ENCODE assay signal across 8 cellular contexts in genomic region chr1:223771469-223771813, GRCh38. TPM values are rescaled to one million over a fixed set of nuclear protein-coding genes. Genes with fewer than 3 reads are reported as not detected.
DNase-seq lines count a peak whose midpoint lies in the region; ATAC-seq and TF ChIP-seq lines count a peak whose summit lies in the region.

No MANE protein-coding gene starts in this region.

- peak overlapping the region; percentile 22 to 89 (median 88) for H3K27ac Mint-ChIP-seq in CD4-positive, CD25-positive, alpha-beta regulatory T cell
- peak overlapping the region; percentile 25 for H3K27ac Mint-ChIP-seq in neural progenitor cell

- H3K9ac ChIP-seq in neural progenitor cell: no peak overlapping the region

- no peaks in the 10 kb centered on the region for H3K79me2 ChIP-seq in neural progenitor cell (ENCODE audit: low read depth)

- ATAC-seq in CD4-positive, CD25-positive, alpha-beta regulatory T cell (ENCODE audit: low read depth in 2 of 2): no peak
- peak; percentile 43 for ATAC-seq in HG03558 (IDR thresholded peaks at IDR 0.05; ENCODE audit: extremely low read depth, unreplicated experiment)

- H3K9me3 ChIP-seq in CD4-positive, CD25-positive, alpha-beta regulatory T cell (ENCODE audit: control insufficient read depth in 2 of 2, low read length in 2 of 2): no peaks in the 10 kb centered on the region
- no peaks in the 10 kb centered on the region for H3K9me3 ChIP-seq in neural progenitor cell (ENCODE audit: low read depth)

- H3K27me3 ChIP-seq in CD4-positive, CD25-positive, alpha-beta regulatory T cell (ENCODE audit: control insufficient read depth, insufficient read depth, low read length): no peaks in the 10 kb centered on the region
- no peaks in the 10 kb centered on the region for H3K27me3 ChIP-seq in neural progenitor cell

- TF ChIP-seq CTCF in neural progenitor cell (IDR thresholded peaks at IDR 0.05): no peak
- no peak for TF ChIP-seq CTCF in GM10248 (IDR thresholded peaks at IDR 0.05; ENCODE audit: control extremely low read depth, extremely low read depth, low read depth, missing control alignments)

- no peak overlapping the region for H3K27ac ChIP-seq in CD4-positive, CD25-positive, alpha-beta regulatory T cell (ENCODE audit: insufficient read depth, low read length, poor library complexity, severe bottlenecking)
- H3K27ac ChIP-seq in cingulate gyrus (ENCODE audit: low read depth, low read length) (peak overlapping the region; percentile 62), neural progenitor cell (no peak overlapping the region)

- peaks cover 6% of the 10 kb centered on the region for H3K4me1 ChIP-seq in CD4-positive, CD25-positive, alpha-beta regulatory T cell (ENCODE audit: control insufficient read depth, insufficient read depth, low read length, poor library complexity, severe bottlenecking)
- peaks cover 13% of the 10 kb centered on the region for H3K4me1 ChIP-seq in neural progenitor cell

- H3K9me3 Mint-ChIP-seq in CD4-positive, CD25-positive, alpha-beta regulatory T cell: no peaks in the 10 kb centered on the region
- peaks cover 3% of the 10 kb centered on the region for H3K9me3 Mint-ChIP-seq in neural progenitor cell

- peaks cover 44% of the 10 kb centered on the region for H3K36me3 Mint-ChIP-seq in CD4-positive, CD25-positive, alpha-beta regulatory T cell
- H3K36me3 Mint-ChIP-seq in neural progenitor cell: peaks cover 49% of the 10 kb centered on the region

- CTCF ChIA-PET in GM10248 (lab: Yijun Ruan, JAX): interaction anchor here (1.2 to 1.9 kb wide), 5 partner anchors 9 to 215 kb away, joined by 3 to 8 read pairs (median 5); no protein-coding TSS in a partner anchor

- H3K4me3 ChIP-seq in CD4-positive, CD25-positive, alpha-beta regulatory T cell (ENCODE audit: low read depth, low read length): no peak overlapping the region
- no peak overlapping the region for H3K4me3 ChIP-seq in neural progenitor cell

- peaks cover 16% of the 10 kb centered on the region for H3F3A ChIP-seq in neural progenitor cell (ENCODE audit: low read depth)

- H3K27me3 Mint-ChIP-seq in CD4-positive, CD25-positive, alpha-beta regulatory T cell: no peaks in the 10 kb centered on the region
- H3K27me3 Mint-ChIP-seq in neural progenitor cell (ENCODE audit: insufficient read depth, low read depth): no peaks in the 10 kb centered on the region

- no peak overlapping the region for H2AFZ ChIP-seq in neural progenitor cell (replicated peaks)

- peaks cover 0 to 22% (median 7%) of the 10 kb centered on the region in 4 donors for H3K4me1 Mint-ChIP-seq in CD4-positive, CD25-positive, alpha-beta regulatory T cell
- peaks cover 24% of the 10 kb centered on the region for H3K4me1 Mint-ChIP-seq in neural progenitor cell

- DNase-seq in CD4-positive, CD25-positive, alpha-beta regulatory T cell: no peak
- no peak for DNase-seq in neural progenitor cell (ENCODE audit: low spot score)
- no peak for DNase-seq in GM10248 (ENCODE audit: extremely low spot score)
- DNase-seq in COLO829 (ENCODE audit: low spot score): no peak
- no peak for DNase-seq in retina
- DNase-seq in cerebellar nuclear complex (lab: John Stamatoyannopoulos, UW): no peak

- peaks cover 76% of the 10 kb centered on the region for H3K36me3 ChIP-seq in CD4-positive, CD25-positive, alpha-beta regulatory T cell (ENCODE audit: control insufficient read depth, insufficient read depth, low read length)
- H3K36me3 ChIP-seq in neural progenitor cell: peaks cover 7% of the 10 kb centered on the region

- POLR2A ChIA-PET in GM10248 (lab: Yijun Ruan, JAX): no interaction called here

- H3K4me3 Mint-ChIP-seq in CD4-positive, CD25-positive, alpha-beta regulatory T cell: no peak overlapping the region
- H3K4me3 Mint-ChIP-seq in neural progenitor cell: no peak overlapping the region

- H3K4me2 ChIP-seq in neural progenitor cell: peak overlapping the region; percentile 19

- H4K20me1 ChIP-seq in neural progenitor cell (ENCODE audit: low read depth): no peaks in the 10 kb centered on the region

RNA-seq across cellular contexts. Expression of gene CAPN2, which starts 59.1 kb away (rescaled TPM):
- total RNA-seq in CD4-positive, CD25-positive, alpha-beta regulatory T cell: 278 TPM
- 100 to 1,000 TPM; 132 to 191 (median 150) TPM for polyA plus RNA-seq in CD4-positive, CD25-positive, alpha-beta regulatory T cell
- total RNA-seq in neural progenitor cell (ENCODE audit: low replicate concordance): 61.7 and 64.2 TPM in 2 replicates
